12 cellular contexts compared by ENCODE assay signal in genomic region chr1:234862360-234862943, GRCh38.
A peak's percentile ranks its signal among the peaks of the same experiment; 100 is the strongest.
DNase-seq lines count a peak whose midpoint lies in the region; ATAC-seq, FAIRE-seq and TF ChIP-seq lines count a peak whose summit lies in the region.
"Had no signal": no experiment of that assay in that cellular context is flagged by ENCODE, and none has a peak within 500 bp of the region (broad histone marks: within the 10 kb centered on the region; RNA-seq: fewer than 3 reads in every experiment).

No MANE protein-coding gene starts in this region.

- no peaks in the 10 kb centered on the region for H3K4me1 Mint-ChIP-seq in endodermal cell

- no peak for TF ChIP-seq EP300 in stomach (IDR thresholded peaks at IDR 0.05)

- peak overlapping the region; percentile 25 for H3K27ac ChIP-seq in IMR-90 (ENCODE audit: insufficient read depth, low read length)
- H3K27ac ChIP-seq in endodermal cell (ENCODE audit: low read depth, low read length) = peak overlapping the region; percentile 78
- peak overlapping the region; percentile 77 to 79 for H3K27ac ChIP-seq in mucosa of rectum (ENCODE audit: low read depth in 2 of 2, low read length in 2 of 2)
- H3K27ac ChIP-seq in stomach = peak overlapping the region; percentile 42 to 79 (median 73)

- H4K20me1 ChIP-seq in IMR-90 (ENCODE audit: insufficient read depth, low read length) = no peaks in the 10 kb centered on the region

- H2AK5ac ChIP-seq in IMR-90 (ENCODE audit: low read depth, low read length) = no peak overlapping the region

- peak overlapping the region; percentile 45 for H3K18ac ChIP-seq in IMR-90 (ENCODE audit: low read depth, low read length)

- in situ Hi-C loops in IMR-90 (cut with MboI; ENCODE audit: low sequenced_read_pairs) = loop anchor here (25.0 kb wide), 3 partner anchors 225 to 375 kb away; partner anchors contain the start of genes IRF2BP2 and TARBP1

- peak overlapping the region; percentile 62 for H4K91ac ChIP-seq in IMR-90 (ENCODE audit: insufficient read depth, low read depth, low read length)

- TF ChIP-seq RAD21 in IMR-90 (IDR thresholded peaks at IDR 0.05; ENCODE audit: low read length) = no peak

- TF ChIP-seq POLR2A in IMR-90 (IDR thresholded peaks at IDR 0.05; ENCODE audit: low read depth, low read length) = no peak
- no peak for TF ChIP-seq POLR2A in stomach (IDR thresholded peaks at IDR 0.05)

- intact Hi-C loops in IMR-90 (cut with micrococcal nuclease) = no loop called here
- intact Hi-C loops in stomach (cut with DNase I; ENCODE audit: low total_unique reads) = no loop called here

- H3K9me3 ChIP-seq in IMR-90 (ENCODE audit: control insufficient read depth, insufficient read depth, low read length) (peaks cover 8% of the 10 kb centered on the region), endodermal cell (ENCODE audit: control insufficient read depth, low read length) (no peaks in the 10 kb centered on the region), mucosa of rectum (ENCODE audit: control insufficient read depth in 2 of 2, low read length in 2 of 2) (no peaks in the 10 kb centered on the region), stomach (peaks cover 0 to 6% (median 0%) of the 10 kb centered on the region in 4 donors)
- H3K9me3 ChIP-seq: right lobe of liver had no signal

- dilution Hi-C loops in IMR-90 (cut with HindIII; ENCODE audit: low sequenced_read_pairs, unreplicated experiment) = no loop called here

- H3K27me3 ChIP-seq in IMR-90 (ENCODE audit: control insufficient read depth, insufficient read depth, low read length) (no peaks in the 10 kb centered on the region), endodermal cell (ENCODE audit: control insufficient read depth, insufficient read depth, low read length, poor library complexity, severe bottlenecking) (no peaks in the 10 kb centered on the region), mucosa of rectum (ENCODE audit: control insufficient read depth in 2 of 2, insufficient read depth in 2 of 2, low read length in 2 of 2) (no peaks in the 10 kb centered on the region), stomach (no peaks in the 10 kb centered on the region)
- H3K27me3 ChIP-seq: right lobe of liver had no signal

- peaks cover 18% of the 10 kb centered on the region for H3K4me1 ChIP-seq in IMR-90 (ENCODE audit: control insufficient read depth, insufficient read depth, low read length)
- no peaks in the 10 kb centered on the region for H3K4me1 ChIP-seq in endodermal cell (ENCODE audit: control insufficient read depth, insufficient read depth, low read length)
- H3K4me1 ChIP-seq in mucosa of rectum (ENCODE audit: control insufficient read depth in 2 of 2, insufficient read depth in 2 of 2, low read length in 2 of 2) = peaks cover 26 to 29% of the 10 kb centered on the region in 2 donors
- H3K4me1 ChIP-seq in stomach = peaks cover 13 to 49% (median 35%) of the 10 kb centered on the region in 4 donors

- peak overlapping the region; percentile 43; the same call in 1 of the 2 replicates for H2BK20ac ChIP-seq in IMR-90 (ENCODE audit: low read depth, low read length)

- H3K79me1 ChIP-seq in IMR-90 (ENCODE audit: low read depth in 1 of 2, low read length in 2 of 2) = no peaks in the 10 kb centered on the region

- peak overlapping the region; percentile 10; the same call in 1 of the 2 replicates for H3K23ac ChIP-seq in IMR-90 (ENCODE audit: low read depth, low read length)

- peak overlapping the region; percentile 67 for H3K14ac ChIP-seq in IMR-90 (replicated peaks; ENCODE audit: low read depth, low read length)

- no peak overlapping the region for H3K4me3 Mint-ChIP-seq in endodermal cell
- H3K4me3 Mint-ChIP-seq: activated CD8-positive, alpha-beta T cell treated with anti-CD3 and anti-CD28 coated beads for 36 hours; CD4-positive, alpha-beta T cell had no signal

- peak overlapping the region; percentile 62 for H2AK9ac ChIP-seq in IMR-90 (replicated peaks; ENCODE audit: low read depth, low read length, poor library complexity)

- H3K9me1 ChIP-seq in IMR-90 (ENCODE audit: insufficient read depth, low read length) = peaks cover 17% of the 10 kb centered on the region

- H3K9ac ChIP-seq in IMR-90 (ENCODE audit: low read depth, low read length) (0 out of 2 replicates have a peak overlapping the region, but pooled peaks have one; percentile 14), endodermal cell (ENCODE audit: extremely low read depth, low read length, poor library complexity, severe bottlenecking) (no peak overlapping the region), mucosa of rectum (ENCODE audit: low read depth in 1 of 2, low read length in 2 of 2) (peak overlapping the region; percentile 59 to 63)

- POLR2A ChIA-PET in IMR-90 (lab: Charles Lee; ENCODE audit: unreplicated experiment) = no interaction called here

- H4K5ac ChIP-seq in IMR-90 (ENCODE audit: low read depth, low read length) = peak overlapping the region; percentile 16

- no peaks in the 10 kb centered on the region for H3K27me3 Mint-ChIP-seq in endodermal cell (ENCODE audit: insufficient read depth)
- H3K27me3 Mint-ChIP-seq: activated CD8-positive, alpha-beta T cell treated with anti-CD3 and anti-CD28 coated beads for 36 hours; CD4-positive, alpha-beta T cell had no signal

- H2BK120ac ChIP-seq in IMR-90 (ENCODE audit: low read depth, low read length) = peak overlapping the region; percentile 60

- H3K4ac ChIP-seq in IMR-90 (ENCODE audit: low read depth, low read length) = peak overlapping the region; percentile 44

- DNase-seq in IMR-90 (no peak), endodermal cell (peak; percentile 13), stomach (no peak), iPS-NIHi11 (ENCODE audit: low spot score) (no peak), frontal cortex (ENCODE audit: low spot score in 2 of 2) (no peak)
- no peak for DNase-seq in activated CD8-positive, alpha-beta memory T cell treated with anti-CD3 and anti-CD28 coated beads for 24 hours
- DNase-seq: activated CD8-positive, alpha-beta T cell treated with anti-CD3 and anti-CD28 coated beads for 36 hours; CD4-positive, alpha-beta T cell; islet precursor cell had no signal

- H3K27ac Mint-ChIP-seq in endodermal cell = no peak overlapping the region
- H3K27ac Mint-ChIP-seq: activated CD8-positive, alpha-beta T cell treated with anti-CD3 and anti-CD28 coated beads for 36 hours; CD4-positive, alpha-beta T cell had no signal

- no peaks in the 10 kb centered on the region for H3K36me3 Mint-ChIP-seq in endodermal cell (ENCODE audit: low read depth)

- H2BK15ac ChIP-seq in IMR-90 (ENCODE audit: low read depth, low read length) = peak overlapping the region; percentile 61; the same call in 1 of the 3 replicates

- peaks cover 8% of the 10 kb centered on the region for H3K9me3 Mint-ChIP-seq in endodermal cell
- H3K9me3 Mint-ChIP-seq: CD4-positive, alpha-beta T cell had no signal

- 0 out of 2 replicates have a peak overlapping the region, but pooled peaks have one; percentile 25 for H3K56ac ChIP-seq in IMR-90 (ENCODE audit: extremely low read depth, insufficient read depth, low read length)

- H3K4me3 ChIP-seq in IMR-90 (ENCODE audit: insufficient read depth, low read depth, low read length) (no peak overlapping the region), endodermal cell (ENCODE audit: low read length) (no peak overlapping the region), mucosa of rectum (ENCODE audit: low read length in 2 of 2) (no peak overlapping the region), stomach (peak overlapping the region in 1 of 4 donors; percentile 7)
- H3K4me3 ChIP-seq: right lobe of liver had no signal

- no TSS peak for BruUV-seq in IMR-90 (replicated peaks; lab: Mats Ljungman, UMichigan)

- H2BK5ac ChIP-seq in IMR-90 (ENCODE audit: low read depth, low read length, poor library complexity, severe bottlenecking) = peak overlapping the region; percentile 23

- CTCF ChIA-PET in IMR-90 (lab: Yijun Ruan, JAX) = interaction anchor here (0.6 to 1.3 kb wide), 2 partner anchors 249 to 259 kb away, joined by 3 to 4 read pairs; no protein-coding TSS in a partner anchor

- H2AFZ ChIP-seq in IMR-90 (replicated peaks; ENCODE audit: low read length, poor library complexity) = peak overlapping the region; percentile 84

- WGBS in IMR-90 (ENCODE audit: extremely low coverage in 2 of 2, insufficient read length in 1 of 2), 2 experiments = 10% methylated on average over 2 of the region's 7 CpGs; no CpG with 5 or more reads in 1 of the 2 experiments
- 80 to 89% methylated on average over 5 to 7 of the region's 7 CpGs for WGBS in endodermal cell (ENCODE audit: insufficient coverage in 1 of 2, insufficient read length in 1 of 2), 2 experiments
- 45 to 55% (median 51%) methylated on average over 7 of the region's 7 CpGs for WGBS in stomach, 5 donors

- FAIRE-seq in frontal cortex (lab: Jason Lieb, UNC) = no peak

- peak overlapping the region; percentile 15 for H3K4me2 ChIP-seq in IMR-90 (ENCODE audit: low read depth, low read length)

- no peak for ATAC-seq in IMR-90 (ENCODE audit: low read depth)
- no peak for ATAC-seq in HG03175 (IDR thresholded peaks at IDR 0.05; ENCODE audit: unreplicated experiment)
- ATAC-seq: activated CD8-positive, alpha-beta T cell treated with anti-CD3 and anti-CD28 coated beads for 36 hours had no signal

- TF ChIP-seq CTCF in IMR-90 (conservative IDR thresholded peaks at IDR 0.05; ENCODE audit: low read depth, low read length) (no peak), endodermal cell (conservative IDR thresholded peaks at IDR 0.05) (no peak), stomach (IDR thresholded peaks at IDR 0.05) (no peak)

- H3K36me3 ChIP-seq in IMR-90 (ENCODE audit: control insufficient read depth, insufficient read depth, low read length) (no peaks in the 10 kb centered on the region), endodermal cell (ENCODE audit: control insufficient read depth, insufficient read depth, low read length) (no peaks in the 10 kb centered on the region), mucosa of rectum (ENCODE audit: control insufficient read depth in 2 of 2, insufficient read depth in 2 of 2, low read length in 2 of 2) (no peaks in the 10 kb centered on the region), stomach (no peaks in the 10 kb centered on the region)
- H3K36me3 ChIP-seq: right lobe of liver had no signal

- peak overlapping the region; percentile 54 to 67; a peak in 2 of 4 replicates for H4K8ac ChIP-seq in IMR-90 (ENCODE audit: low read depth in 2 of 2, low read length in 2 of 2)

TF ChIP-seq in IMR-90, 13 proteins besides CTCF, POLR2A, EP300 and RAD21:
- no peak for TF ChIP-seq MAZ (IDR thresholded peaks at IDR 0.05; ENCODE audit: borderline replicate concordance, low read depth, low read length)
- TF ChIP-seq RCOR1 (IDR thresholded peaks at IDR 0.05; ENCODE audit: insufficient replicate concordance, low read length) = no peak
- no peak for TF ChIP-seq RFX5 (IDR thresholded peaks at IDR 0.05; ENCODE audit: low read depth, low read length)

Comparison
In these comparisons a context has a peak if more than half of its experiments do, and no peak if none do; other contexts are left out.
1. H3K27ac ChIP-seq: peak in every context shown above with its lines; median percentile 78 in endodermal cell; 78 in mucosa of rectum; 73 in stomach; 25 in IMR-90.